In the genomic region with DNA sequence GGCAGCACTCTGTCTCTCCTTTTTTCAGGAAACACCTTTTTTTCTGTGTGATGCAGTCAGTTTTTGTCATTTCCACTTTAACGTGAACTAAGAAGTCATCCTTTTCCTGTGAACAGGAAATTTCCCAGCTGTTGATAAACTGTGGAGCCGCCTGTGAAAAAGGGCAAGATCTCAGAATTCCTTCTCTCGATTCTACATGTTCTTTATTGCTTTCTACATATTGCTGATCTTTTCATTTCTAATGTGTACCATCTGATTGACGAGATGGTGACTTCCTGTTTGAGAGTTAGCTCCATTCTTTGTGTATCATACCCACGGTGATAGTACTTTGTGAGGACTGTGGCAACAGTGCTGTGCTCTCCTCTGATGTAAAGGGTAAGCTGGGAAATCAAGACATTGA, we compare ENCODE assay signal across 9 cellular contexts. TPM values are rescaled to one million over a fixed set of nuclear protein-coding genes. Genes with fewer than 3 reads are reported as not detected.
DNase-seq lines count a peak whose midpoint lies in the region; ATAC-seq and TF ChIP-seq lines count a peak whose summit lies in the region.
"Had no signal": no experiment of that assay in that cellular context is flagged by ENCODE, and none has a peak within 500 bp of the region (broad histone marks: within the 10 kb centered on the region; RNA-seq: fewer than 3 reads in every experiment).

No MANE protein-coding gene starts in this region.

- no peak for TF ChIP-seq POLR2A in upper lobe of left lung (IDR thresholded peaks at IDR 0.05)

- TF ChIP-seq EP300 in upper lobe of left lung (IDR thresholded peaks at IDR 0.05), result no peak

- peaks cover 1% of the 10 kb centered on the region for H3K36me3 Mint-ChIP-seq in activated naive CD4-positive, alpha-beta T cell treated with anti-CD3 and anti-CD28 coated beads for 36 hours (ENCODE audit: low read depth)

- H3K9me3 Mint-ChIP-seq in activated naive CD4-positive, alpha-beta T cell treated with anti-CD3 and anti-CD28 coated beads for 36 hours, result peaks cover 2% of the 10 kb centered on the region

- H3K4me1 Mint-ChIP-seq in activated naive CD4-positive, alpha-beta T cell treated with anti-CD3 and anti-CD28 coated beads for 36 hours (ENCODE audit: low read depth), result peaks cover 83% of the 10 kb centered on the region

- no peaks in the 10 kb centered on the region for H3K27me3 Mint-ChIP-seq in activated naive CD4-positive, alpha-beta T cell treated with anti-CD3 and anti-CD28 coated beads for 36 hours (ENCODE audit: low read depth)

- no peaks in the 10 kb centered on the region for H3K27me3 ChIP-seq in endocrine pancreas (ENCODE audit: control insufficient read depth, insufficient read depth, low read length)
- H3K27me3 ChIP-seq in upper lobe of left lung, result no peaks in the 10 kb centered on the region

- intact Hi-C loops in activated naive CD4-positive, alpha-beta T cell treated with anti-CD3 and anti-CD28 coated beads for 36 hours (cut with micrococcal nuclease), result loop anchor here (1.0 kb wide), 2 partner anchors 19 to 48 kb away; no protein-coding TSS in a partner anchor

- H3K36me3 ChIP-seq in KOPT-K1 (ENCODE audit: insufficient read depth, low read length) (no peaks in the 10 kb centered on the region), endocrine pancreas (ENCODE audit: control insufficient read depth, insufficient read depth, low read length) (no peaks in the 10 kb centered on the region), upper lobe of left lung (no peaks in the 10 kb centered on the region)

- H3K27ac ChIP-seq in KOPT-K1 (ENCODE audit: low read depth, low read length, poor library complexity, severe bottlenecking) (peak overlapping the region; percentile 53), upper lobe of left lung (peak overlapping the region in 3 of 4 donors; percentile 7 to 44 (median 35))

- no peak for TF ChIP-seq CTCF in upper lobe of left lung (IDR thresholded peaks at IDR 0.05)

- CTCF ChIA-PET in activated naive CD4-positive, alpha-beta T cell treated with anti-CD3 and anti-CD28 coated beads for 36 hours (lab: Charles Lee), result interaction anchor here (0.7 to 1.5 kb wide), 10 partner anchors 8 to 174 kb away, joined by 3 to 6 read pairs (median 4); no protein-coding TSS in a partner anchor

- DNase-seq in activated naive CD4-positive, alpha-beta T cell treated with anti-CD3 and anti-CD28 coated beads for 36 hours, result no peak
- DNase-seq in activated naive CD4-positive, alpha-beta T cell (lab: John Stamatoyannopoulos, UW), result no peak
- DNase-seq in upper lobe of left lung (no peak), NCI-H1694 treated with DMSO at 0.1 percent for 48 hours (lab: John Stamatoyannopoulos, UW) (no peak), NCI-H510A (lab: John Stamatoyannopoulos, UW) (no peak)

- H3K9me3 ChIP-seq in KOPT-K1 (ENCODE audit: insufficient read depth, low read length, poor library complexity, severe bottlenecking) (no peaks in the 10 kb centered on the region), endocrine pancreas (ENCODE audit: control insufficient read depth, low read length) (no peaks in the 10 kb centered on the region), upper lobe of left lung (no peaks in the 10 kb centered on the region)

- H3K4me3 ChIP-seq in endocrine pancreas (ENCODE audit: control insufficient read depth, insufficient read depth, low read length), result peak overlapping the region; percentile 63
- no peak overlapping the region for H3K4me3 ChIP-seq in upper lobe of left lung

- no peak overlapping the region for H3K9ac ChIP-seq in endocrine pancreas (ENCODE audit: control insufficient read depth, insufficient read depth, low read length)

- H3K4me3 Mint-ChIP-seq in activated naive CD4-positive, alpha-beta T cell treated with anti-CD3 and anti-CD28 coated beads for 36 hours, result peak overlapping the region; percentile 71

- H3K4me1 ChIP-seq in endocrine pancreas (ENCODE audit: control insufficient read depth, insufficient read depth, low read length) (peaks cover 20% of the 10 kb centered on the region), upper lobe of left lung (peaks cover 19 to 41% (median 30%) of the 10 kb centered on the region in 4 donors)

- ATAC-seq in upper lobe of left lung (ENCODE audit: low FRiP score in 2 of 2) (no peak), HG03354 (IDR thresholded peaks at IDR 0.05; ENCODE audit: poor library complexity, severe bottlenecking, unreplicated experiment) (no peak)
- ATAC-seq: HCT116 had no signal

- H3K27ac Mint-ChIP-seq in activated naive CD4-positive, alpha-beta T cell treated with anti-CD3 and anti-CD28 coated beads for 36 hours, result peak overlapping the region; percentile 91

- WGBS in upper lobe of left lung, 2 donors, result 30 to 35% methylated on average over 5 of the region's 5 CpGs

RNA-seq across cellular contexts. Expression of a gene that starts 50.4 kb away (rescaled TPM):
- 10 to 100 TPM; 85.2 to 85.8 TPM for total RNA-seq in activated naive CD4-positive, alpha-beta T cell treated with anti-CD3 and anti-CD28 coated beads for 36 hours
- total RNA-seq in upper lobe of left lung, result 100 to 1,000 TPM in 2 of 6 donors, 10 to 100 TPM in 4; 34.1 to 229 (median 61.0) TPM
